15 cellular contexts compared by ENCODE assay signal in the genomic region with DNA sequence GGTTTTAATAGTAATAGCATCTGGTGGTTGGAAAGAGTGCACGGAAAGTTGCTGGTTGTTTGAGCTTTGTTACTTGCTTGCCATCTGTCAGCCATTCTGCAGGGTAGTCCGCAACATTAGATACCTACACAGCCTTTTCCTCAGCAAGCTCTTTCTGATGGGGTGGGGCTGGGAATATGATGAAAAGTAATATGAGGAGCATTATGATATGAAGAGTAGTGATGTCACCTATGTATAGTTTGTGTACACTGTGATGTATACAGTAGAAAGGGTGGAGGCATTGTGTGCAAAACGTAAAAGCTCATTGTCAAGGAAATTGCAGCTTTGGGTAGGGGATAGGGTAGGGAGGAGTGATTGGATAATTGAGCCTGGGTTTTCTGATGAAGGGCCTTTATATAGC.
"Had no signal": no experiment of that assay in that cellular context is flagged by ENCODE, and none has a peak within 500 bp of the region (broad histone marks: within the 10 kb centered on the region; RNA-seq: fewer than 3 reads in every experiment).

No MANE protein-coding gene starts in this region.

- H3K9me3 Mint-ChIP-seq: stimulated activated naive CD8-positive, alpha-beta T cell treated with anti-CD3 and anti-CD28 coated beads, Interleukin-15, amount 100 ng/mL, for 72 hours had no signal

- ATAC-seq: esophagus mucosa; stimulated activated naive CD8-positive, alpha-beta T cell treated with anti-CD3 and anti-CD28 coated beads, Interleukin-15, amount 100 ng/mL, for 72 hours had no signal

- H3K36me3 ChIP-seq: ascending aorta, uterus had no signal

- DNase-seq: activated CD4-positive, alpha-beta T cell treated with anti-CD3 and anti-CD28 coated beads, Interleukin-2, amount 50 U/mL, for 1 hour; activated effector memory CD4-positive, alpha-beta T cell treated with Interleukin-2 at 50 U/mL for 16 hours; activated T-cell treated with anti-CD3 and anti-CD28 coated beads, Interleukin-2, amount 50 U/mL, for 1 hour; dorsolateral prefrontal cortex; hypothalamus; stimulated activated CD4-positive, alpha-beta T cell treated with anti-CD3 and anti-CD28 coated beads, Interleukin-4, amount 100 ng/mL, for 1 hour; stimulated activated CD8-positive, alpha-beta memory T cell treated with anti-CD3 and anti-CD28 coated beads, Interleukin-4, amount 100 ng/mL, for 48 hours; stimulated activated naive CD8-positive, alpha-beta T cell treated with anti-CD3 and anti-CD28 coated beads, Interleukin-15, amount 100 ng/mL, for 72 hours; testis; uterus had no signal

- H3K4me3 Mint-ChIP-seq: stimulated activated naive CD8-positive, alpha-beta T cell treated with anti-CD3 and anti-CD28 coated beads, Interleukin-15, amount 100 ng/mL, for 72 hours had no signal

- H3K27me3 ChIP-seq: ascending aorta, dorsolateral prefrontal cortex, testis, uterus had no signal

- H3K27ac ChIP-seq: ascending aorta, dorsolateral prefrontal cortex, testis, uterus had no signal

- H3K4me3 ChIP-seq: ascending aorta, dorsolateral prefrontal cortex, lung, testis, uterus had no signal

- H3K9me3 ChIP-seq: ascending aorta, testis, uterus had no signal

- H3K4me1 ChIP-seq: testis had no signal

- FAIRE-seq: bronchial epithelial cell, endometrium had no signal

- H3K27ac Mint-ChIP-seq: stimulated activated naive CD8-positive, alpha-beta T cell treated with anti-CD3 and anti-CD28 coated beads, Interleukin-15, amount 100 ng/mL, for 72 hours had no signal

- H3K27me3 Mint-ChIP-seq: stimulated activated naive CD8-positive, alpha-beta T cell treated with anti-CD3 and anti-CD28 coated beads, Interleukin-15, amount 100 ng/mL, for 72 hours had no signal
